In the genomic region with DNA sequence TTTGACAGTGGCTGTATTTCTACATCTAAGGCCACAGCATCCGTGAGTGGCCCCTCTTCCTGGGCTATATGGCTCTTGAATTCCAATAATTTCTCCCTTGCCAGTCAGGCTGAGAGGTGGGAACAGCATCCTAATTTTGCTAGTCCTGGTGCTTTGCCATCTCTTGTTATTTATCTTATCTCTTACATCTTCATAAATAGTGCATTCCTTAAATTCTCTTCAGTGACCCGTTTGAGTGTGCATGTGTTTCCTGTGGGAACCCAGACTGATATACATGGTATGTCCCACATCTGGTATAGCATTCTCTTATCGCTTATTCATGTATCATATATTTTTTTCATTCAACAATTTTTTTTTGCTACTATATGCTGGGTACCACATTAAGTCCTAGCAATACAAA, we compare ENCODE assay signal across 20 cellular contexts.
"Had no signal": no experiment of that assay in that cellular context is flagged by ENCODE, and none has a peak within 500 bp of the region (broad histone marks: within the 10 kb centered on the region; RNA-seq: fewer than 3 reads in every experiment).

No MANE protein-coding gene starts in this region.

- H3K79me2 ChIP-seq: hepatocyte had no signal

- H3K4me3 Mint-ChIP-seq: activated CD4-positive, alpha-beta T cell treated with anti-CD3 and anti-CD28 coated beads, Interleukin-2, amount 10 ng/mL, durations not matched to agents 7 days and 5 days; activated naive CD8-positive, alpha-beta T cell; naive thymus-derived CD4-positive, alpha-beta T cell; T-helper 1 cell treated with Interleukin-12 subunit alpha and Interleukin-12 subunit beta and Interleukin-4 antibody, amounts not matched to agents 30 μg/mL and 1 μg/mL, for 36 hours had no signal

- ATAC-seq: gastroesophageal sphincter; left cardiac atrium; naive thymus-derived CD4-positive, alpha-beta T cell had no signal

- H3K4me3 ChIP-seq: dorsolateral prefrontal cortex, esophagus muscularis mucosa, gastroesophageal sphincter, hepatocyte, lung, skin epidermis, thyroid gland, uterus had no signal

- H3K9me3 ChIP-seq: esophagus muscularis mucosa, gastroesophageal sphincter, thyroid gland, uterus had no signal

- H3K27me3 Mint-ChIP-seq: activated CD4-positive, alpha-beta T cell treated with anti-CD3 and anti-CD28 coated beads, Interleukin-2, amount 10 ng/mL, durations not matched to agents 7 days and 5 days; activated naive CD8-positive, alpha-beta T cell had no signal

- H3K36me3 ChIP-seq: uterus had no signal

- FAIRE-seq: bronchial epithelial cell, endometrium had no signal

- H3K27ac ChIP-seq: dorsolateral prefrontal cortex, esophagus muscularis mucosa, gastroesophageal sphincter, hepatocyte, skin epidermis, thyroid gland, uterus had no signal

- H3K4me2 ChIP-seq: hepatocyte had no signal

- H3K27ac Mint-ChIP-seq: activated CD4-positive, alpha-beta T cell treated with anti-CD3 and anti-CD28 coated beads, Interleukin-2, amount 10 ng/mL, durations not matched to agents 7 days and 5 days; activated naive CD8-positive, alpha-beta T cell; T-helper 1 cell treated with Interleukin-12 subunit alpha and Interleukin-12 subunit beta and Interleukin-4 antibody, amounts not matched to agents 30 μg/mL and 1 μg/mL, for 36 hours had no signal

- DNase-seq: activated CD4-positive, alpha-beta T cell treated with anti-CD3 and anti-CD28 coated beads, Interleukin-2, amount 10 ng/mL, durations not matched to agents 7 days and 5 days; activated CD4-positive, CD25-positive, alpha-beta regulatory T cell; activated CD8-positive, alpha-beta memory T cell treated with anti-CD3 and anti-CD28 coated beads for 24 hours; activated effector memory CD4-positive, alpha-beta T cell treated with Interleukin-2 at 50 U/mL for 16 hours; activated T-cell treated with anti-CD3 and anti-CD28 coated beads, Interleukin-2, amount 50 U/mL, for 1 hour; dorsolateral prefrontal cortex; left cardiac atrium; naive thymus-derived CD4-positive, alpha-beta T cell; posterior cingulate gyrus; thyroid gland; uterus had no signal

- H2AFZ ChIP-seq: hepatocyte had no signal

- H3K4me1 ChIP-seq: esophagus muscularis mucosa, gastroesophageal sphincter, thyroid gland, uterus had no signal

- H3K27me3 ChIP-seq: esophagus muscularis mucosa, gastroesophageal sphincter, hepatocyte, thyroid gland, uterus had no signal
